In the genomic region with DNA sequence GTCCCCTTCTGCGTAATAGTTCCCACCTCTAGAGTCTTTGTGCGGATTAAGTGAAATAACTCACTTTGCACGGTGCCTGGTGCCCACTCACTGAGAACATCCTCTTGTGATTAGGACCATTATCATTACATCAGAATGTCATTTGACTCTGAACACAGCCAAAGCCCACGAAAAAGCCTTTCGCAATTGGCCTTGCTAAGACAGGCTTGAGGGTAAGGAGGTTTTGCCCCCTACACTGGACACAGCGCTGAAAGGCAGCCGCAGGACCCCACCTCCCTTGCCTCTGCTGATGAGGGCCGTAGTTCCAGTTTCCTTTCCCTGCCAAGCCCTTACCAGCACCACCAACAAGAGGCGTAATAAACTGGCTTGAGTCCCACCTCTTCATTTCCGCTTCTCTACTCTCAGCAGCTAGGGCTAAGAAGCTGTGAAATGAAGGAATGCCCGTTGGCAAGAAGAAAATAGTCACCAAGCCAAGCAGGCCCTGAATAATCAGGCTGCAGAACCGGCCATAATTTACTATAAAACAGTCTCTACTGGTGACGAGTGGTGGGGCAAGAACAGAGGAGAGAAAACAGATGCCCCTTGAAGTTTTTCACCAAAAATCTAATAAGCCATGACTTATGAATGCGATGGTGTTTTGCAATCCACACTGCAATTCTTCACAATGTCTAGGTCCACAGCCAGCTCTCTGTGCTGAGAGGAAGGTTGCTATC, we compare ENCODE assay signal across 12 cellular contexts. TPM values are rescaled to one million over a fixed set of nuclear protein-coding genes. Genes with fewer than 3 reads are reported as not detected.
DNase-seq lines count a peak whose midpoint lies in the region; ATAC-seq, FAIRE-seq and TF ChIP-seq lines count a peak whose summit lies in the region.
"Had no signal": no experiment of that assay in that cellular context is flagged by ENCODE, and none has a peak within 500 bp of the region (broad histone marks: within the 10 kb centered on the region; RNA-seq: fewer than 3 reads in every experiment).

No MANE protein-coding gene starts in this region.

- no peak for TF ChIP-seq POLR2A in lower leg skin (IDR thresholded peaks at IDR 0.05)
- TF ChIP-seq POLR2A in upper lobe of left lung (IDR thresholded peaks at IDR 0.05), result no peak

- TF ChIP-seq EP300 in upper lobe of left lung (IDR thresholded peaks at IDR 0.05), result no peak

- intact Hi-C loops in lower leg skin (cut with DNase I; ENCODE audit: low total_unique reads), result no loop called here

- H3K27me3 ChIP-seq in astrocyte (ENCODE audit: insufficient read depth, low read length) (peaks cover 4% of the 10 kb centered on the region), upper lobe of left lung (no peaks in the 10 kb centered on the region)
- H3K27me3 ChIP-seq: cardiac muscle cell had no signal

- peak overlapping the region; percentile 60 for H2AFZ ChIP-seq in astrocyte (ENCODE audit: low read depth, low read length)

- H3K9me3 ChIP-seq in astrocyte (ENCODE audit: insufficient read depth, low read depth, low read length), result no peaks in the 10 kb centered on the region
- H3K9me3 ChIP-seq in upper lobe of left lung, result no peaks in the 10 kb centered on the region

- H3K36me3 ChIP-seq in astrocyte (ENCODE audit: insufficient read depth, low read length), result no peaks in the 10 kb centered on the region
- no peaks in the 10 kb centered on the region for H3K36me3 ChIP-seq in upper lobe of left lung
- H3K36me3 ChIP-seq: cardiac muscle cell had no signal

- 52 to 53% methylated on average over 14 of the region's 14 CpGs for WGBS in lower leg skin, 2 donors
- 62 to 75% methylated on average over 14 of the region's 14 CpGs for WGBS in upper lobe of left lung, 2 donors

- TF ChIP-seq CTCF in astrocyte (IDR thresholded peaks at IDR 0.05; ENCODE audit: insufficient read depth, low read depth, low read length) (no peak), lower leg skin (IDR thresholded peaks at IDR 0.05) (no peak), upper lobe of left lung (IDR thresholded peaks at IDR 0.05) (no peak)

- FAIRE-seq in astrocyte (lab: Jason Lieb, UNC), result no peak

- ATAC-seq in upper lobe of left lung (ENCODE audit: low FRiP score in 2 of 2), result peak; percentile 20 to 51
- no peak for ATAC-seq in GM19328 (IDR thresholded peaks at IDR 0.05; ENCODE audit: unreplicated experiment)

- H3K27ac ChIP-seq in astrocyte (ENCODE audit: low read depth, low read length), result no peak overlapping the region
- H3K27ac ChIP-seq in upper lobe of left lung, result peak overlapping the region in 2 of 4 donors; percentile 61 to 69
- H3K27ac ChIP-seq: 22Rv1, cardiac muscle cell had no signal

- H3K9ac ChIP-seq in astrocyte (ENCODE audit: low read length), result no peak overlapping the region

- no peaks in the 10 kb centered on the region for H3K27me3 Mint-ChIP-seq in astrocyte (ENCODE audit: low read depth, unreplicated experiment)

- H3K4me1 ChIP-seq in astrocyte (ENCODE audit: insufficient read depth, low read length) (no peaks in the 10 kb centered on the region), upper lobe of left lung (peaks cover 0 to 3% (median 0%) of the 10 kb centered on the region in 4 donors)

- peak overlapping the region; percentile 30 for H3K4me2 ChIP-seq in astrocyte (ENCODE audit: low read length)

- peaks cover 2% of the 10 kb centered on the region for H3K36me3 Mint-ChIP-seq in astrocyte (ENCODE audit: low read depth, unreplicated experiment)

- no peak overlapping the region for H3K4me3 Mint-ChIP-seq in astrocyte (ENCODE audit: unreplicated experiment)
- H3K4me3 Mint-ChIP-seq: T-helper 1 cell treated with Interleukin-12 subunit alpha and Interleukin-12 subunit beta and Interleukin-4 antibody, amounts not matched to agents 30 μg/mL and 1 μg/mL, for 36 hours had no signal

- H3K4me3 ChIP-seq in astrocyte (ENCODE audit: insufficient read depth, low read depth, low read length) (no peak overlapping the region), lower leg skin (ENCODE audit: low read depth, poor library complexity, severe bottlenecking) (no peak overlapping the region), upper lobe of left lung (no peak overlapping the region)
- H3K4me3 ChIP-seq: cardiac muscle cell had no signal

- H3K27ac Mint-ChIP-seq in astrocyte (ENCODE audit: unreplicated experiment), result no peak overlapping the region
- H3K27ac Mint-ChIP-seq: T-helper 1 cell treated with Interleukin-12 subunit alpha and Interleukin-12 subunit beta and Interleukin-4 antibody, amounts not matched to agents 30 μg/mL and 1 μg/mL, for 36 hours had no signal

- no peaks in the 10 kb centered on the region for H4K20me1 ChIP-seq in astrocyte (ENCODE audit: insufficient read depth, low read length)

- H3K9me3 Mint-ChIP-seq in astrocyte (ENCODE audit: unreplicated experiment), result peaks cover 3% of the 10 kb centered on the region

- H3K4me1 Mint-ChIP-seq in astrocyte (ENCODE audit: low read depth, unreplicated experiment), result peaks cover 4% of the 10 kb centered on the region

- no peaks in the 10 kb centered on the region for H3K79me2 ChIP-seq in astrocyte (ENCODE audit: insufficient read depth, low read length)

- peak; percentile 39 for DNase-seq in NCI-H1092 treated with DMSO at 0.1 percent for 48 hours (lab: John Stamatoyannopoulos, UW)
- no peak for DNase-seq in NCI-H1092 (lab: John Stamatoyannopoulos, UW)
- peak; percentile 77 for DNase-seq in astrocyte (ENCODE audit: low read depth)
- peak; percentile 49 to 87 for DNase-seq in lower leg skin (ENCODE audit: low spot score in 2 of 2)
- peak; percentile 3 to 68 for DNase-seq in upper lobe of left lung
- no peak for DNase-seq in NCI-H1930 (lab: John Stamatoyannopoulos, UW)
- DNase-seq in NCI-H2196 (lab: John Stamatoyannopoulos, UW; ENCODE audit: unreplicated experiment), result no peak
- DNase-seq: NCI-H526 had no signal

RNA-seq across cellular contexts. Expression of gene SH3GLB1, which starts 53.1 kb away (rescaled TPM):
- 138 and 147 TPM in 2 replicates for total RNA-seq in astrocyte
- total RNA-seq in lower leg skin, result 10 to 100 TPM; 37.1 to 58.1 (median 42.3) TPM
- total RNA-seq in upper lobe of left lung, result 10 to 100 TPM; 23.9 to 94.6 (median 62.0) TPM

Comparison
In these comparisons a context has a peak if more than half of its experiments do, and no peak if none do; other contexts are left out.
1. DNase-seq: peak in NCI-H1092 treated with DMSO at 0.1 percent for 48 hours (single experiment), astrocyte (single experiment), lower leg skin (2 of 2) and upper lobe of left lung (2 of 2); none in NCI-H1092 (single experiment), NCI-H1930 (0 of 2) and NCI-H2196 (single experiment).